22 cellular contexts compared by ENCODE assay signal in the genomic region with DNA sequence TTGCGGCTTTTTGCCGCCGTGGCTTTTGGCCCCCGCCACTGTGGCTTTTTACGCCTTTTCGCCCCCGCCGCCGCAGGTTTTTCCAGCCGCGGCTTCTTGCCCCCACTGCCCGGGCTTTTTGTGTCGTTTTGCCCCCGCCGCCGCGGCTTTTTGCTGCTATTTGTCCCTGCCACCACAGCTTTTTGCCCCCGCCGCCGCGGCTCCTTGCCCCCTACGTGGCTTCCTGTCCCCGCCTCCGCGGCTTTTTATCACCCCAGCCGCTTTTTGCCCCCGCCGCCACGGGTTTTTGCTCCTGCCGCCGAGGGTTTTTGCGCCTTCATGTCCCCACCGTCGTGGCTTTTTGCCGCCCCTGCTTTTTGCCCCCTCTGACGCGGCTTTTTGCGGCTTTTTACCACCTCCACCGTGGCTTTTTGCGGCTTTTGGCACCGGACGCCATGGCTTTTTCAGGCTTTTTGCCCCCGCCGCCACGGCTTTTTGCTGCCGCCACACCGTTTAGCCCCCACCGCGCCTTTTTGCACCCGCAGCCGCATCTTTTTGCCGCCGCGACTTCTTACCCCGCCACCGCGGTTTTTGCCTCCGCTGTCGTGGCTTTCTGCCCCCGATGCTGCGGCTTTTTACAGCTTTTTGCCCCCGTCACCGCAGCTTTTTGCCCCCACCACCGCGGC.
"Had no signal": no experiment of that assay in that cellular context is flagged by ENCODE, and none has a peak within 500 bp of the region (broad histone marks: within the 10 kb centered on the region; RNA-seq: fewer than 3 reads in every experiment).

No MANE protein-coding gene starts in this region.

- H3K36me3 ChIP-seq: ascending aorta, esophagus muscularis mucosa, gastroesophageal sphincter, heart right ventricle, stomach had no signal

- H3K4me1 ChIP-seq: ascending aorta, esophagus muscularis mucosa, gastroesophageal sphincter, heart right ventricle, stomach had no signal

- H3K27ac Mint-ChIP-seq: activated CD4-positive, alpha-beta memory T cell treated with anti-CD3 and anti-CD28 coated beads, Interleukin-2, amount 10 ng/mL, durations not matched to agents 7 days and 5 days; activated CD4-positive, alpha-beta T cell treated with anti-CD3 and anti-CD28 coated beads for 36 hours; activated naive CD4-positive, alpha-beta T cell treated with anti-CD3 and anti-CD28 coated beads, Interleukin-2, amount 10 ng/mL, durations not matched to agents 7 days and 5 days; activated T-cell treated with anti-CD3 and anti-CD28 coated beads, Interleukin-2, amount 50 U/mL, for 24 hours; activated T-helper 2 cell treated with anti-CD3 and anti-CD28 coated beads, Interferon-gamma antibody, Interleukin-2, Interleukin-4, amounts not matched to agents 10 μg/mL and 5 μg/mL and 100 μg/mL, durations not matched to agents 14 hours and 24 hours and 36 hours; dendritic cell treated with granulocyte-macrophage colony-stimulating factor and Interleukin-4, amounts not matched to agents 40 ng/mL and 50 ng/mL, for 4 days; nephron; progenitor cell of endocrine pancreas; stimulated activated effector memory CD8-positive, alpha-beta T cell treated with anti-CD3 and anti-CD28 coated beads, Interleukin-12 subunit alpha, Interleukin-12 subunit beta, amount 100 ng/mL, for 72 hours had no signal

- H3K4me1 Mint-ChIP-seq: activated CD4-positive, alpha-beta memory T cell treated with anti-CD3 and anti-CD28 coated beads, Interleukin-2, amount 10 ng/mL, durations not matched to agents 7 days and 5 days; activated CD4-positive, alpha-beta T cell treated with anti-CD3 and anti-CD28 coated beads for 36 hours; activated naive CD4-positive, alpha-beta T cell treated with anti-CD3 and anti-CD28 coated beads, Interleukin-2, amount 10 ng/mL, durations not matched to agents 7 days and 5 days; nephron; stimulated activated effector memory CD8-positive, alpha-beta T cell treated with anti-CD3 and anti-CD28 coated beads, Interleukin-12 subunit alpha, Interleukin-12 subunit beta, amount 100 ng/mL, for 72 hours had no signal

- H3K4me3 Mint-ChIP-seq: activated CD4-positive, alpha-beta memory T cell treated with anti-CD3 and anti-CD28 coated beads, Interleukin-2, amount 10 ng/mL, durations not matched to agents 7 days and 5 days; activated CD4-positive, alpha-beta T cell treated with anti-CD3 and anti-CD28 coated beads for 36 hours; activated naive CD4-positive, alpha-beta T cell treated with anti-CD3 and anti-CD28 coated beads, Interleukin-2, amount 10 ng/mL, durations not matched to agents 7 days and 5 days; activated T-cell treated with anti-CD3 and anti-CD28 coated beads, Interleukin-2, amount 50 U/mL, for 24 hours; dendritic cell treated with granulocyte-macrophage colony-stimulating factor and Interleukin-4, amounts not matched to agents 40 ng/mL and 50 ng/mL, for 4 days; nephron; stimulated activated effector memory CD8-positive, alpha-beta T cell treated with anti-CD3 and anti-CD28 coated beads, Interleukin-12 subunit alpha, Interleukin-12 subunit beta, amount 100 ng/mL, for 72 hours had no signal

- H3K27me3 Mint-ChIP-seq: activated CD4-positive, alpha-beta memory T cell treated with anti-CD3 and anti-CD28 coated beads, Interleukin-2, amount 10 ng/mL, durations not matched to agents 7 days and 5 days; activated CD4-positive, alpha-beta T cell treated with anti-CD3 and anti-CD28 coated beads for 36 hours; activated T-cell treated with anti-CD3 and anti-CD28 coated beads, Interleukin-2, amount 50 U/mL, for 24 hours; progenitor cell of endocrine pancreas had no signal

- H3K4me3 ChIP-seq: ascending aorta, esophagus muscularis mucosa, gastroesophageal sphincter, heart right ventricle, skin epidermis, stomach had no signal

- DNase-seq: activated CD4-positive, alpha-beta memory T cell treated with anti-CD3 and anti-CD28 coated beads, Interleukin-2, amount 10 ng/mL, durations not matched to agents 7 days and 5 days; activated CD4-positive, alpha-beta T cell treated with anti-CD3 and anti-CD28 coated beads for 36 hours; activated naive CD4-positive, alpha-beta T cell treated with anti-CD3 and anti-CD28 coated beads, Interleukin-2, amount 10 ng/mL, durations not matched to agents 7 days and 5 days; activated T-cell treated with anti-CD3 and anti-CD28 coated beads, Interleukin-2, amount 50 U/mL, for 24 hours; cerebellar nuclear complex; effector CD8-positive, alpha-beta T cell; heart right ventricle; kidney glomerular epithelial cell; mesendoderm; stimulated activated CD4-positive, alpha-beta T cell treated with anti-CD3 and anti-CD28 coated beads, Interleukin-4, amount 100 ng/mL, for 1 hour; T-helper 2 cell; trophoblast cell had no signal

- H3K27ac ChIP-seq: ascending aorta, esophagus muscularis mucosa, gastroesophageal sphincter, heart right ventricle, skin epidermis, stomach had no signal

- ATAC-seq: activated CD4-positive, alpha-beta T cell treated with anti-CD3 and anti-CD28 coated beads for 36 hours; gastroesophageal sphincter; heart right ventricle; stimulated activated effector memory CD8-positive, alpha-beta T cell treated with anti-CD3 and anti-CD28 coated beads, Interleukin-12 subunit alpha, Interleukin-12 subunit beta, amount 100 ng/mL, for 72 hours had no signal

- H3K36me3 Mint-ChIP-seq: stimulated activated effector memory CD8-positive, alpha-beta T cell treated with anti-CD3 and anti-CD28 coated beads, Interleukin-12 subunit alpha, Interleukin-12 subunit beta, amount 100 ng/mL, for 72 hours had no signal
